In the genomic region with DNA sequence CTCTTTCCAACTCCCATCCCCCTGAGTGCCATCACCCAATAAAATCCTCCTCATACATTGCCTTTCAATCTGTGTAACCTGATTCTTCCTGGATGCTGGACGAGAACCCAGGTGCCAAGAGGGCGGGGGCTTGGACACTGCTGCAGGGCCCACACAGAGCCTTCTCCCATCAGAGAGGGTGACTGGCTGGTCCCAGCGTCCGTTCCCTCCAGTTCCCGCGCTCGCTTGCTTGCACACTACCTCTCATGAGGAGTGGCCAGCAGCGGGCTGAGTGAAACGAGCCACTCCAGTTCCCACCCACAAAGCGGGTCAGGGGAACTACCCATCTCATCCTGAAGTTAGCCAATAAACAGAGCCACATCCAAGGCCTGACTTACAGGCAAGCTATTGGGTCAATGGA, we compare ENCODE assay signal across 6 cellular contexts.
"Had no signal": no experiment of that assay in that cellular context is flagged by ENCODE, and none has a peak within 500 bp of the region (broad histone marks: within the 10 kb centered on the region; RNA-seq: fewer than 3 reads in every experiment).

No MANE protein-coding gene starts in this region.

- H3K27ac ChIP-seq: KMS-11 had no signal

- H3K4me2 ChIP-seq: GM23338, KMS-11 had no signal

- H3K4me3 ChIP-seq: GM23338, K562 had no signal

- ATAC-seq: GM23338, K562 had no signal

- H2AFZ ChIP-seq: GM23338 had no signal

- H3K9ac ChIP-seq: KMS-11 had no signal

- DNase-seq: H9, HCEC 1CT, IMR-90 had no signal
